ENCODE assay signal across 9 cellular contexts in the genomic region with DNA sequence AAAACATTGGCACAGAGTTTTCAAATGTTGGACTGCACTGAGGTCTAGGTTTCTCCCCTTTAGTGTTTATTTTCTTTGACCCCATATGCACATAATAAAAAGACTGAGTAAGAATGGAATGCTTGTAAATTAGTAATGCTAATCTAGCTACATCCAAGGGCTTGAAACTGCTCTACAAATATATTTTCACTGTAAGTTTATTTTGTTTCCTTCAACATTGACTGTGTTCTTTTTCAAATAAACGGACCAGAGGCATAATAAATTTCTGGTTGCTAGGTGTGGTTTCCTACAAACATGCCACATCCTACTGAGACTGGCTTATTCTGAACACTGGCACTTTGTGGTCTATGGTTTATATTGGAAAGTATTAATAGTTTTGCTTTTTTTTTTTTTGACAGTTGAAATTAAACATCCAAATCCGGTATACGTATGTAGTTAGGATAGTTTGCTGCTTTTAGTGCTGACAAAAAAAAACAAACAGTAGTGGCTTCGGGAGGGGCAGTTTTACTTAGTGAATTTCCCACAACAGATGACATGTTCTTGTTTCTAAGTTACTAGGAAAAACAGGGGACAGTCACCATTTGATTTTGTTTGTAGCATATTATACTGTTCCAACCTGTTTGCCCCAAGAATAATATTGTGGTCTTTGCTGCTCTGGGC. TPM values are rescaled to one million over a fixed set of nuclear protein-coding genes. Genes with fewer than 3 reads are reported as not detected.
DNase-seq lines count a peak whose midpoint lies in the region; ATAC-seq, FAIRE-seq and TF ChIP-seq lines count a peak whose summit lies in the region.
"Had no signal": no experiment of that assay in that cellular context is flagged by ENCODE, and none has a peak within 500 bp of the region (broad histone marks: within the 10 kb centered on the region; RNA-seq: fewer than 3 reads in every experiment).

No MANE protein-coding gene starts in this region.

- CTCF ChIA-PET in activated naive CD4-positive, alpha-beta T cell treated with anti-CD3 and anti-CD28 coated beads, Interleukin-2, amount 10 ng/mL, durations not matched to agents 7 days and 5 days (lab: Charles Lee), result interaction anchor here (0.6 to 1.9 kb wide), 2 partner anchors 13 to 48 kb away, joined by 3 to 6 read pairs; partner anchors contain the start of gene CA5B
- CTCF ChIA-PET in activated CD8-positive, alpha-beta T cell treated with anti-CD3 and anti-CD28 coated beads, Interleukin-2, amount 10 ng/mL, durations not matched to agents 7 days and 5 days (lab: Charles Lee), result interaction anchor here (1.2 to 2.9 kb wide), 2 partner anchors 8 to 13 kb away, joined by 3 to 23 read pairs; partner anchors contain the start of gene CA5B

- in situ Hi-C loops in brain microvascular endothelial cell (cut with HindIII; ENCODE audit: low pct_ligation_motif_present, low sequenced_read_pairs), result no loop called here

- H3K36me3 Mint-ChIP-seq in activated naive CD4-positive, alpha-beta T cell treated with anti-CD3 and anti-CD28 coated beads, Interleukin-2, amount 10 ng/mL, durations not matched to agents 7 days and 5 days, result peaks cover 49% of the 10 kb centered on the region
- peaks cover 39% of the 10 kb centered on the region for H3K36me3 Mint-ChIP-seq in activated CD8-positive, alpha-beta T cell treated with anti-CD3 and anti-CD28 coated beads, Interleukin-2, amount 10 ng/mL, durations not matched to agents 7 days and 5 days (ENCODE audit: low read depth)

- H3K27me3 Mint-ChIP-seq in activated naive CD4-positive, alpha-beta T cell treated with anti-CD3 and anti-CD28 coated beads, Interleukin-2, amount 10 ng/mL, durations not matched to agents 7 days and 5 days, result no peaks in the 10 kb centered on the region
- no peaks in the 10 kb centered on the region for H3K27me3 Mint-ChIP-seq in activated CD8-positive, alpha-beta T cell treated with anti-CD3 and anti-CD28 coated beads, Interleukin-2, amount 10 ng/mL, durations not matched to agents 7 days and 5 days (ENCODE audit: low read depth)
- H3K27me3 Mint-ChIP-seq: brain had no signal

- peak overlapping the region; percentile 99 for H3K27ac Mint-ChIP-seq in activated naive CD4-positive, alpha-beta T cell treated with anti-CD3 and anti-CD28 coated beads, Interleukin-2, amount 10 ng/mL, durations not matched to agents 7 days and 5 days
- peak overlapping the region; percentile 98 for H3K27ac Mint-ChIP-seq in activated CD8-positive, alpha-beta T cell treated with anti-CD3 and anti-CD28 coated beads, Interleukin-2, amount 10 ng/mL, durations not matched to agents 7 days and 5 days

- intact Hi-C loops in upper lobe of right lung (cut with DNase I), result no loop called here

- H3K27ac ChIP-seq in upper lobe of right lung (peak overlapping the region; percentile 83), brain microvascular endothelial cell (no peak overlapping the region)

- POLR2A ChIA-PET in activated CD8-positive, alpha-beta T cell treated with anti-CD3 and anti-CD28 coated beads, Interleukin-2, amount 10 ng/mL, durations not matched to agents 7 days and 5 days (lab: Charles Lee), result interaction anchor here (1.1 to 6.3 kb wide), 5 partner anchors 12 to 104 kb away, joined by 3 to 101 read pairs (median 6); partner anchors contain the start of genes AP1S2, CA5B and ZRSR2

- no peak for DNase-seq in activated naive CD4-positive, alpha-beta T cell treated with anti-CD3 and anti-CD28 coated beads, Interleukin-2, amount 10 ng/mL, durations not matched to agents 7 days and 5 days
- DNase-seq in activated naive CD4-positive, alpha-beta T cell treated with anti-CD3 and anti-CD28 coated beads, Interleukin-2, amount 50 U/mL, for 16 hours, result no peak
- peak; percentile 40 for DNase-seq in activated CD8-positive, alpha-beta T cell treated with anti-CD3 and anti-CD28 coated beads, Interleukin-2, amount 10 ng/mL, durations not matched to agents 7 days and 5 days
- DNase-seq in upper lobe of right lung, result no peak
- DNase-seq in brain microvascular endothelial cell, result no peak

- no peak overlapping the region for H3K4me3 ChIP-seq in upper lobe of right lung
- H3K4me3 ChIP-seq in brain microvascular endothelial cell (ENCODE audit: low read depth, low read length), result no peak overlapping the region

- ATAC-seq in activated CD8-positive, alpha-beta T cell treated with anti-CD3 and anti-CD28 coated beads, Interleukin-2, amount 10 ng/mL, durations not matched to agents 7 days and 5 days, result peak; percentile 80
- ATAC-seq in upper lobe of right lung (peak; percentile 55), HG02852 (IDR thresholded peaks at IDR 0.05; ENCODE audit: unreplicated experiment) (no peak), HG02884 (IDR thresholded peaks at IDR 0.05; ENCODE audit: unreplicated experiment) (no peak)

- peak overlapping the region; percentile 70 for H3K4me3 Mint-ChIP-seq in activated naive CD4-positive, alpha-beta T cell treated with anti-CD3 and anti-CD28 coated beads, Interleukin-2, amount 10 ng/mL, durations not matched to agents 7 days and 5 days
- H3K4me3 Mint-ChIP-seq in activated CD8-positive, alpha-beta T cell treated with anti-CD3 and anti-CD28 coated beads, Interleukin-2, amount 10 ng/mL, durations not matched to agents 7 days and 5 days, result peak overlapping the region; percentile 66
- H3K4me3 Mint-ChIP-seq: brain had no signal

- H3K4me1 ChIP-seq in upper lobe of right lung, result peaks cover 17% of the 10 kb centered on the region

- no peaks in the 10 kb centered on the region for H3K9me3 Mint-ChIP-seq in activated naive CD4-positive, alpha-beta T cell treated with anti-CD3 and anti-CD28 coated beads, Interleukin-2, amount 10 ng/mL, durations not matched to agents 7 days and 5 days
- H3K9me3 Mint-ChIP-seq in activated CD8-positive, alpha-beta T cell treated with anti-CD3 and anti-CD28 coated beads, Interleukin-2, amount 10 ng/mL, durations not matched to agents 7 days and 5 days (ENCODE audit: insufficient read depth), result no peaks in the 10 kb centered on the region
- H3K9me3 Mint-ChIP-seq: brain had no signal

- H3K4me1 Mint-ChIP-seq in activated naive CD4-positive, alpha-beta T cell treated with anti-CD3 and anti-CD28 coated beads, Interleukin-2, amount 10 ng/mL, durations not matched to agents 7 days and 5 days, result peaks cover 68% of the 10 kb centered on the region
- peaks cover 48% of the 10 kb centered on the region for H3K4me1 Mint-ChIP-seq in activated CD8-positive, alpha-beta T cell treated with anti-CD3 and anti-CD28 coated beads, Interleukin-2, amount 10 ng/mL, durations not matched to agents 7 days and 5 days (ENCODE audit: low read depth)

- H3K36me3 ChIP-seq in upper lobe of right lung, result no peaks in the 10 kb centered on the region
- H3K36me3 ChIP-seq in brain microvascular endothelial cell (replicated peaks), result no peaks in the 10 kb centered on the region

- no peaks in the 10 kb centered on the region for H3K27me3 ChIP-seq in upper lobe of right lung
- H3K27me3 ChIP-seq in brain microvascular endothelial cell (replicated peaks), result no peaks in the 10 kb centered on the region

- TF ChIP-seq CTCF in upper lobe of right lung (IDR thresholded peaks at IDR 0.05) (no peak), brain microvascular endothelial cell (IDR thresholded peaks at IDR 0.05; ENCODE audit: low read depth, low read length, missing control alignments) (no peak)

- H3K9me3 ChIP-seq in upper lobe of right lung, result no peaks in the 10 kb centered on the region

- FAIRE-seq in islet of Langerhans (lab: Jason Lieb, UNC), result peak; percentile 51

RNA-seq across cellular contexts. Expression of gene CA5B, which starts 13.2 kb away (rescaled TPM):
- total RNA-seq in activated CD8-positive, alpha-beta T cell treated with anti-CD3 and anti-CD28 coated beads, Interleukin-2, amount 10 ng/mL, durations not matched to agents 7 days and 5 days, result 10 to 100 TPM; 16.2 to 16.6 TPM
- 11.2 TPM for total RNA-seq in upper lobe of right lung

RNA-seq across cellular contexts. Expression of gene ZRSR2, which starts 39.0 kb away (rescaled TPM):
- total RNA-seq in activated CD8-positive, alpha-beta T cell treated with anti-CD3 and anti-CD28 coated beads, Interleukin-2, amount 10 ng/mL, durations not matched to agents 7 days and 5 days, result 10 to 100 TPM; 15.9 to 16.0 TPM
- total RNA-seq in upper lobe of right lung, result 9.5 TPM

Comparison
In these comparisons a context has a peak if more than half of its experiments do, and no peak if none do; other contexts are left out.
1. ATAC-seq: peak in activated CD8-positive, alpha-beta T cell treated with anti-CD3 and anti-CD28 coated beads, Interleukin-2, amount 10 ng/mL, durations not matched to agents 7 days and 5 days (single experiment) and upper lobe of right lung (single experiment); none in HG02852 (single experiment) and HG02884 (single experiment).